13 cellular contexts compared by ENCODE assay signal in genomic region chr20:14717124-14718004, GRCh38.
DNase-seq lines count a peak whose midpoint lies in the region; ATAC-seq, FAIRE-seq and TF ChIP-seq lines count a peak whose summit lies in the region.
"Had no signal": no experiment of that assay in that cellular context is flagged by ENCODE, and none has a peak within 500 bp of the region (broad histone marks: within the 10 kb centered on the region; RNA-seq: fewer than 3 reads in every experiment).

No MANE protein-coding gene starts in this region.

- no peak overlapping the region for H3K4me2 ChIP-seq in neuronal stem cell (ENCODE audit: insufficient read depth, low read length, poor library complexity, severe bottlenecking)
- H3K4me2 ChIP-seq in mesendoderm (ENCODE audit: low read length): no peak overlapping the region

- H2BK120ac ChIP-seq in neuronal stem cell (ENCODE audit: low read depth, low read length) (no peak overlapping the region), mesendoderm (ENCODE audit: low read depth, low read length) (no peak overlapping the region)

- no peak overlapping the region for H3K4me3 ChIP-seq in neuronal stem cell (ENCODE audit: low read length in 2 of 2)
- no peak overlapping the region for H3K4me3 ChIP-seq in mesendoderm (ENCODE audit: low read length)
- no peak overlapping the region for H3K4me3 ChIP-seq in tibial nerve
- H3K4me3 ChIP-seq: thoracic aorta had no signal

- no CpG with 5 or more reads among the region's 6 CpGs for WGBS in neuronal stem cell (ENCODE audit: extremely low coverage in 2 of 2, insufficient read length in 2 of 2, insufficient replicate concordance in 1 of 2), 2 donors
- WGBS in mesendoderm (ENCODE audit: extremely low coverage, insufficient coverage, low lambda C conversion rate): no CpG with 5 or more reads among the region's 6 CpGs
- 81 to 93% methylated on average over 6 of the region's 6 CpGs for WGBS in tibial nerve, 2 donors

- no peaks in the 10 kb centered on the region for H3K79me1 ChIP-seq in neuronal stem cell (ENCODE audit: low read depth, low read length)
- no peaks in the 10 kb centered on the region for H3K79me1 ChIP-seq in mesendoderm (ENCODE audit: low read length)

- H2BK15ac ChIP-seq in neuronal stem cell (ENCODE audit: low read length): no peak overlapping the region
- no peak overlapping the region for H2BK15ac ChIP-seq in mesendoderm (replicated peaks; ENCODE audit: low read depth)

- H4K91ac ChIP-seq in neuronal stem cell (ENCODE audit: low read depth, low read length, poor library complexity): no peak overlapping the region

- DNase-seq in GM19239 (ENCODE audit: insufficient read length, low spot score) (peak; percentile 15), LoVo (ENCODE audit: low spot score) (peak; percentile 43), neuronal stem cell (ENCODE audit: low spot score) (no peak), NCI-H526 treated with DMSO at 0.1 percent for 48 hours (lab: John Stamatoyannopoulos, UW) (no peak), AML-193 (lab: John Stamatoyannopoulos, UW) (no peak), mesendoderm (no peak), tibial nerve (ENCODE audit: low spot score in 2 of 2) (no peak)
- DNase-seq: head of caudate nucleus; naive B cell; NCI-H774; stimulated activated CD4-positive, alpha-beta T cell treated with anti-CD3 and anti-CD28 coated beads, Interleukin-2, amount 100 ng/mL, for 24 hours had no signal

- no peak overlapping the region for H2AFZ ChIP-seq in neuronal stem cell (ENCODE audit: low read length)

- H3K36me3 ChIP-seq in neuronal stem cell (replicated peaks in 1 of 2; ENCODE audit: control insufficient read depth in 2 of 2, insufficient read depth in 2 of 2, low read length in 2 of 2): no peaks in the 10 kb centered on the region
- no peaks in the 10 kb centered on the region for H3K36me3 ChIP-seq in mesendoderm (ENCODE audit: control insufficient read depth, insufficient read depth, low read length)
- H3K36me3 ChIP-seq in tibial nerve: no peaks in the 10 kb centered on the region
- H3K36me3 ChIP-seq: thoracic aorta had no signal

- H2AK5ac ChIP-seq in neuronal stem cell (ENCODE audit: low read depth, low read length) (no peak overlapping the region), mesendoderm (ENCODE audit: low read length) (no peak overlapping the region)

- ATAC-seq in HG02870 (IDR thresholded peaks at IDR 0.05; ENCODE audit: unreplicated experiment): peak; percentile 68

- H3K56ac ChIP-seq in mesendoderm (ENCODE audit: low read length): no peak overlapping the region

- H3K18ac ChIP-seq in neuronal stem cell (ENCODE audit: low read length) (no peak overlapping the region), mesendoderm (ENCODE audit: low read length) (no peak overlapping the region)

- no peak for TF ChIP-seq POLR2A in tibial nerve (IDR thresholded peaks at IDR 0.05)

- H3K14ac ChIP-seq in neuronal stem cell (ENCODE audit: low read length): no peak overlapping the region

- H3K27me3 ChIP-seq in neuronal stem cell (ENCODE audit: control insufficient read depth in 3 of 3, insufficient read depth in 3 of 3, low read depth in 1 of 3, low read length in 3 of 3) (no peaks in the 10 kb centered on the region), mesendoderm (ENCODE audit: insufficient read depth, low read length, poor library complexity) (no peaks in the 10 kb centered on the region), tibial nerve (no peaks in the 10 kb centered on the region)

- H2BK5ac ChIP-seq in neuronal stem cell (ENCODE audit: low read length) (no peak overlapping the region), mesendoderm (ENCODE audit: low read length) (no peak overlapping the region)

- H3K23ac ChIP-seq in neuronal stem cell (ENCODE audit: low read depth, low read length, poor library complexity) (no peak overlapping the region), mesendoderm (ENCODE audit: low read length) (no peak overlapping the region)

- FAIRE-seq in GM19239 (lab: Jason Lieb, UNC): peak; percentile 48

- TF ChIP-seq CTCF in tibial nerve (IDR thresholded peaks at IDR 0.05): no peak

- no peak overlapping the region for H2BK12ac ChIP-seq in neuronal stem cell (ENCODE audit: low read length)

- no peak overlapping the region for H3K9ac ChIP-seq in neuronal stem cell (ENCODE audit: low read depth, low read length, poor library complexity)
- H3K9ac ChIP-seq in mesendoderm (ENCODE audit: low read length): no peak overlapping the region

- H4K5ac ChIP-seq in mesendoderm (ENCODE audit: low read length): no peak overlapping the region

- H3K9me3 ChIP-seq in neuronal stem cell (replicated peaks in 1 of 2; ENCODE audit: control insufficient read depth in 2 of 2, insufficient read depth in 1 of 2, low read depth in 1 of 2, low read length in 2 of 2): peaks cover 0 to 4% of the 10 kb centered on the region in 2 donors
- no peaks in the 10 kb centered on the region for H3K9me3 ChIP-seq in tibial nerve
- H3K9me3 ChIP-seq: thoracic aorta had no signal

- H4K8ac ChIP-seq in neuronal stem cell (ENCODE audit: low read depth, low read length): no peak overlapping the region
- no peak overlapping the region for H4K8ac ChIP-seq in mesendoderm (ENCODE audit: low read depth, low read length)

- H3K79me2 ChIP-seq in mesendoderm (ENCODE audit: control insufficient read depth, insufficient read depth, low read length): no peaks in the 10 kb centered on the region

- H3K4me1 ChIP-seq in neuronal stem cell (ENCODE audit: control insufficient read depth in 2 of 2, insufficient read depth in 1 of 2, low read depth in 1 of 2, low read length in 2 of 2): peaks cover 22 to 32% of the 10 kb centered on the region in 2 donors
- H3K4me1 ChIP-seq in mesendoderm (ENCODE audit: control insufficient read depth, low read depth, low read length): peaks cover 7% of the 10 kb centered on the region
- no peaks in the 10 kb centered on the region for H3K4me1 ChIP-seq in tibial nerve

- H3K4ac ChIP-seq in neuronal stem cell (ENCODE audit: low read length): no peak overlapping the region
- no peak overlapping the region for H3K4ac ChIP-seq in mesendoderm (ENCODE audit: low read depth, low read length)

- TF ChIP-seq EP300 in tibial nerve (IDR thresholded peaks at IDR 0.05): no peak

- H3K27ac ChIP-seq in neuronal stem cell (replicated peaks; ENCODE audit: low read length) (peak overlapping the region; percentile 7), mesendoderm (ENCODE audit: low read depth, low read length) (no peak overlapping the region), tibial nerve (no peak overlapping the region)
- H3K27ac ChIP-seq: thoracic aorta had no signal

Comparison
In these comparisons a context has a peak if more than half of its experiments do, and no peak if none do; other contexts are left out.
1. DNase-seq: peak in GM19239 (single experiment) and LoVo (single experiment); none in neuronal stem cell (single experiment), NCI-H526 treated with DMSO at 0.1 percent for 48 hours (single experiment), AML-193 (0 of 2), mesendoderm (single experiment) and tibial nerve (0 of 2).